In the genomic region with DNA sequence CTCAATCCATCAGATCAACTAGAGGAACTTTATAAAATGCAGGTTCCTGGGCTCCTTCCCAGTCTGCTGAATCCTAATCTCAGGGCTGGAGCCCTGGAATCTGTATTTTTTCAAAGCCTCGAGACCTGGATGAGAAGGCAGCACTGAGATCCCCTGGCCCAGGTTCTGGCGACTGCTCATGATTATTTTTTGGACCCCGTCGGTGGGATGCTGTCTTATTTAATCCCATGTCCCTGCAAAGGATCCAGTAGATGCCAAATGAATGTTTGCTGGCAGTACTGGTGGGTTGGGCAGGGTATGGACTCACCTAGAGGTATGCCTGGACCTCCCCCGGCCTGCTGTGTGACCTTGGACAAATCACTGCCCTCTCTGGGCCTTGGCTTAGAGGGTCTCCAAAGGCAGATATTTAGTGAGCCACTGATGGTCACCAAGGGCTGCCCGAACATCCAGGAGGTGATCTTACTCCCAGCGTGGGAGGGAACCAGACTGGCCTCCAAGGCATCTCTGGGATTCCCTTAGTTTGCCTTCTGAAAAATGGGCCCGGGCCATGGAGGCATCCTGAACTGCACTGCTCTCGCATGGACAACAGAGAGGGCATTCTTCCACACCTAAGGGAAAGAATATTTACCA, we compare ENCODE assay signal across 2 cellular contexts.
TF ChIP-seq lines count a peak whose summit lies in the region.

No MANE protein-coding gene starts in this region.

TF ChIP-seq in SK-N-SH, 30 proteins besides CTCF, POLR2A, EP300 and RAD21 (continued from another document):
- TF ChIP-seq POLR2AphosphoS5 (IDR thresholded peaks at IDR 0.05; ENCODE audit: low read depth, low read length) (no peak), IRF3 (IDR thresholded peaks at IDR 0.05; ENCODE audit: low read depth, low read length) (no peak), CHD2 (IDR thresholded peaks at IDR 0.05; ENCODE audit: low read length, partially characterized antibody) (no peak), JUND (IDR thresholded peaks at IDR 0.05) (no peak), NRF1 (IDR thresholded peaks at IDR 0.05; ENCODE audit: low read depth, low read length) (no peak), GABPA (IDR thresholded peaks at IDR 0.05; ENCODE audit: low read depth) (no peak), NFIC (IDR thresholded peaks at IDR 0.05; ENCODE audit: borderline replicate concordance) (no peak)

TF ChIP-seq in SK-N-SH treated with all-trans-retinoic acid at 6 μM for 48 hours, 23 proteins besides CTCF, POLR2A, EP300 and RAD21 (continued from another document):
- TF ChIP-seq CREB5 (CRISPR knock-in tag; IDR thresholded peaks at IDR 0.05; ENCODE audit: low read depth): no peak
- no peak for TF ChIP-seq ZNF565 (CRISPR knock-in tag; conservative IDR thresholded peaks at IDR 0.05; ENCODE audit: low read depth)
- no peak for TF ChIP-seq RARB (CRISPR knock-in tag; IDR thresholded peaks at IDR 0.05)
- no peak for TF ChIP-seq TOX (CRISPR knock-in tag; IDR thresholded peaks at IDR 0.05; ENCODE audit: borderline replicate concordance)
- TF ChIP-seq ISL1 (CRISPR knock-in tag; IDR thresholded peaks at IDR 0.05): no peak
- TF ChIP-seq, protein P1, sequence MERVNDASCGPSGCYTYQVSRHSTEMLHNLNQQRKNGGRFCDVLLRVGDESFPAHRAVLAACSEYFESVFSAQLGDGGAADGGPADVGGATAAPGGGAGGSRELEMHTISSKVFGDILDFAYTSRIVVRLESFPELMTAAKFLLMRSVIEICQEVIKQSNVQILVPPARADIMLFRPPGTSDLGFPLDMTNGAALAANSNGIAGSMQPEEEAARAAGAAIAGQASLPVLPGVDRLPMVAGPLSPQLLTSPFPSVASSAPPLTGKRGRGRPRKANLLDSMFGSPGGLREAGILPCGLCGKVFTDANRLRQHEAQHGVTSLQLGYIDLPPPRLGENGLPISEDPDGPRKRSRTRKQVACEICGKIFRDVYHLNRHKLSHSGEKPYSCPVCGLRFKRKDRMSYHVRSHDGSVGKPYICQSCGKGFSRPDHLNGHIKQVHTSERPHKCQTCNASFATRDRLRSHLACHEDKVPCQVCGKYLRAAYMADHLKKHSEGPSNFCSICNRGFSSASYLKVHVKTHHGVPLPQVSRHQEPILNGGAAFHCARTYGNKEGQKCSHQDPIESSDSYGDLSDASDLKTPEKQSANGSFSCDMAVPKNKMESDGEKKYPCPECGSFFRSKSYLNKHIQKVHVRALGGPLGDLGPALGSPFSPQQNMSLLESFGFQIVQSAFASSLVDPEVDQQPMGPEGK (CRISPR knock-in tag; IDR thresholded peaks at IDR 0.05; ENCODE audit: borderline replicate concordance): no peak
- no peak for TF ChIP-seq TCF4 (CRISPR knock-in tag; IDR thresholded peaks at IDR 0.05; ENCODE audit: borderline replicate concordance)
- no peak for TF ChIP-seq TSHZ2 (CRISPR knock-in tag; IDR thresholded peaks at IDR 0.05)
- no peak for TF ChIP-seq PPARA (CRISPR knock-in tag; IDR thresholded peaks at IDR 0.05; ENCODE audit: borderline replicate concordance)
